ENCODE assay signal across 1 cellular context in genomic region chr17:48542956-48543853, GRCh38.
TF ChIP-seq lines count a peak whose summit lies in the region.

No MANE protein-coding gene starts in this region.

TF ChIP-seq in K562, 482 proteins besides CTCF, POLR2A, EP300 and RAD21 (continued from another document):
- TF ChIP-seq ZEB2 (IDR thresholded peaks at IDR 0.05) (no peak), MTA1 (IDR thresholded peaks at IDR 0.05; ENCODE audit: borderline replicate concordance) (no peak), IRF2 (CRISPR knock-in tag; IDR thresholded peaks at IDR 0.05) (no peak), ELF4 (CRISPR knock-in tag; IDR thresholded peaks at IDR 0.05) (no peak), BCL6 (CRISPR knock-in tag; IDR thresholded peaks at IDR 0.05) (no peak), SIX5 (IDR thresholded peaks at IDR 0.05; ENCODE audit: borderline replicate concordance in 1 of 2, insufficient read depth in 1 of 2, low read depth in 1 of 2, low read length in 2 of 2) (no peak), ETV5 (CRISPR knock-in tag; IDR thresholded peaks at IDR 0.05; ENCODE audit: low read depth) (no peak), TBL1XR1 (IDR thresholded peaks at IDR 0.05; ENCODE audit: low read length in 2 of 2) (no peak), NR2C1 (IDR thresholded peaks at IDR 0.05) (no peak), NR2C1 (tag; IDR thresholded peaks at IDR 0.05) (no peak), RBM22 (IDR thresholded peaks at IDR 0.05; ENCODE audit: low read depth, low read length, poor library complexity, severe bottlenecking) (peak; percentile 69), ZNF224 (CRISPR knock-in tag; IDR thresholded peaks at IDR 0.05) (no peak), LCOR (CRISPR knock-in tag; IDR thresholded peaks at IDR 0.05) (no peak), SMC3 (conservative IDR thresholded peaks at IDR 0.05; ENCODE audit: insufficient read depth, low read depth, low read length) (no peak), CREB3 (tag; conservative IDR thresholded peaks at IDR 0.05; ENCODE audit: low read depth) (no peak), TAF7 (tag; IDR thresholded peaks at IDR 0.05) (no peak; the same call in 1 of the 2 replicates), PURB (CRISPR knock-in tag; IDR thresholded peaks at IDR 0.05; ENCODE audit: low read depth) (no peak), TRIM28 (IDR thresholded peaks at IDR 0.05) (no peak), KLF1 (tag; IDR thresholded peaks at IDR 0.05) (no peak), BRD9 (IDR thresholded peaks at IDR 0.05; ENCODE audit: low read depth, partially characterized antibody) (no peak)
